Comparison of ENCODE assay signal across 26 cellular contexts in genomic region chr15:96309143-96309542, GRCh38. TPM values are rescaled to one million over a fixed set of nuclear protein-coding genes. Genes with fewer than 3 reads are reported as not detected.
DNase-seq lines count a peak whose midpoint lies in the region; ATAC-seq, FAIRE-seq and TF ChIP-seq lines count a peak whose summit lies in the region.
"Had no signal": no experiment of that assay in that cellular context is flagged by ENCODE, and none has a peak within 500 bp of the region (broad histone marks: within the 10 kb centered on the region; RNA-seq: fewer than 3 reads in every experiment).

No MANE protein-coding gene starts in this region.

- H3K36me3 ChIP-seq in keratinocyte (ENCODE audit: control insufficient read depth in 2 of 2, extremely low read depth in 1 of 2, insufficient read depth in 2 of 2, low read length in 2 of 2), result no peaks in the 10 kb centered on the region
- H3K36me3 ChIP-seq in smooth muscle cell (ENCODE audit: low read depth), result no peaks in the 10 kb centered on the region
- H3K36me3 ChIP-seq: BE2C; BLaER1 treated with 17β-estradiol and CSF1 and Interleukin-3, amounts not matched to agents 10 nM and 100 nM had no signal

- H3K79me2 ChIP-seq in keratinocyte (ENCODE audit: control insufficient read depth, insufficient read depth, low read length) (no peaks in the 10 kb centered on the region), smooth muscle cell (ENCODE audit: low read depth) (no peaks in the 10 kb centered on the region)

- H3K4me3 ChIP-seq in right cardiac atrium (ENCODE audit: low read length) (no peak overlapping the region), keratinocyte (ENCODE audit: control insufficient read depth in 2 of 3, extremely low read depth in 1 of 3, insufficient read depth in 2 of 3, low read depth in 1 of 3, low read length in 3 of 3) (no peak overlapping the region), smooth muscle cell (no peak overlapping the region)
- H3K4me3 ChIP-seq: A549; BLaER1 treated with 17β-estradiol and CSF1 and Interleukin-3, amounts not matched to agents 10 nM and 100 nM; GM23248 had no signal

- no peaks in the 10 kb centered on the region for H3K9me1 ChIP-seq in keratinocyte (ENCODE audit: control insufficient read depth, extremely low read depth, insufficient read depth, low read length)

- dilution Hi-C loops in keratinocyte (cut with MboI; ENCODE audit: extremely low pct_ligation_motif_present, low sequenced_read_pairs), result no loop called here

- ATAC-seq in right cardiac atrium (peak; percentile 58 to 92), Right ventricle myocardium superior (ENCODE audit: poor library complexity) (no peak)
- ATAC-seq: A549 had no signal

- H3K4me1 ChIP-seq in right cardiac atrium (ENCODE audit: control insufficient read depth, insufficient read depth, low read length), result peaks cover 6% of the 10 kb centered on the region
- H3K4me1 ChIP-seq in keratinocyte (ENCODE audit: control insufficient read depth, extremely low read depth, insufficient read depth, low read length), result peaks cover 19% of the 10 kb centered on the region
- H3K4me1 ChIP-seq in smooth muscle cell (ENCODE audit: low read depth), result peaks cover 9% of the 10 kb centered on the region
- H3K4me1 ChIP-seq: A549; BE2C; BLaER1 treated with 17β-estradiol and CSF1 and Interleukin-3, amounts not matched to agents 10 nM and 100 nM had no signal

- no peak for DNase-seq in right cardiac atrium
- DNase-seq in Right ventricle myocardium superior, result no peak
- no peak for DNase-seq in keratinocyte (ENCODE audit: low read depth, low spot score)
- no peak for DNase-seq in smooth muscle cell (lab: John Stamatoyannopoulos, UW; ENCODE audit: unreplicated experiment)
- no peak for DNase-seq in MV-4-11 (lab: John Stamatoyannopoulos, UW)
- DNase-seq in NCI-H2081 (lab: John Stamatoyannopoulos, UW), result no peak
- DNase-seq in activated CD4-positive, alpha-beta T cell treated with anti-CD3 and anti-CD28 coated beads, Interleukin-2, amount 50 U/mL, for 48 hours, result no peak
- DNase-seq: 8988T; ACHN; AML-193; BE2C; CD4-positive, alpha-beta T cell; CD8-positive, alpha-beta memory T cell; DMS53; DMS79 treated with DMSO at 0.1 percent for 48 hours; GF-D8; GM23248; H7; HCEC 1CT had no signal

- TF ChIP-seq CTCF in keratinocyte (optimal IDR thresholded peaks at IDR 0.05 in 1 of 3, IDR thresholded peaks at IDR 0.05 in 1 of 3, conservative IDR thresholded peaks at IDR 0.05 in 1 of 3; ENCODE audit: extremely low read depth in 1 of 3, insufficient read depth in 2 of 3, low read length in 3 of 3) (no peak), smooth muscle cell (IDR thresholded peaks at IDR 0.05; ENCODE audit: borderline replicate concordance, insufficient read depth, poor library complexity, severe bottlenecking) (no peak)

- H3K9ac ChIP-seq in keratinocyte (ENCODE audit: control insufficient read depth, extremely low read depth, insufficient read depth, low read length) (no peak overlapping the region), smooth muscle cell (ENCODE audit: low read depth) (no peak overlapping the region)
- H3K9ac ChIP-seq: BLaER1 treated with 17β-estradiol and CSF1 and Interleukin-3, amounts not matched to agents 10 nM and 100 nM; GM23248 had no signal

- FAIRE-seq in keratinocyte (lab: Jason Lieb, UNC), result peak; percentile 44
- FAIRE-seq: D721Med, GM12891, GM18507, H1 had no signal

- intact Hi-C loops in right cardiac atrium (cut with DNase I), result no loop called here
- intact Hi-C loops in Right ventricle myocardium superior (cut with DNase I), result loop anchor here (10.0 kb wide), 1 partner anchor 144 kb away; no protein-coding TSS in a partner anchor

- H2AFZ ChIP-seq in keratinocyte (ENCODE audit: control insufficient read depth, low read length), result no peak overlapping the region
- H2AFZ ChIP-seq in smooth muscle cell (ENCODE audit: low read depth), result no peak overlapping the region
- H2AFZ ChIP-seq: GM23248 had no signal

- H3K4me2 ChIP-seq in keratinocyte (ENCODE audit: control insufficient read depth, extremely low read depth, insufficient read depth, low read depth, low read length), result no peak overlapping the region
- H3K4me2 ChIP-seq in smooth muscle cell, result peak overlapping the region; percentile 59
- H3K4me2 ChIP-seq: A549; BLaER1 treated with 17β-estradiol and CSF1 and Interleukin-3, amounts not matched to agents 10 nM and 100 nM had no signal

- H3K27me3 ChIP-seq in right cardiac atrium (ENCODE audit: control insufficient read depth, insufficient read depth) (no peaks in the 10 kb centered on the region), keratinocyte (ENCODE audit: control insufficient read depth, extremely low read depth, insufficient read depth, low read length) (no peaks in the 10 kb centered on the region), smooth muscle cell (ENCODE audit: low read depth) (peaks cover 18% of the 10 kb centered on the region)

- no peak overlapping the region for H3K27ac ChIP-seq in right cardiac atrium (ENCODE audit: low read length)
- no peak overlapping the region for H3K27ac ChIP-seq in keratinocyte (ENCODE audit: control insufficient read depth, insufficient read depth, low read length)
- H3K27ac ChIP-seq in smooth muscle cell (ENCODE audit: low read depth), result peak overlapping the region; percentile 28
- H3K27ac ChIP-seq: A549; BLaER1 treated with 17β-estradiol and CSF1 and Interleukin-3, amounts not matched to agents 10 nM and 100 nM; GM23248 had no signal

- H4K20me1 ChIP-seq in keratinocyte (ENCODE audit: control insufficient read depth, extremely low read depth, insufficient read depth, low read length) (no peaks in the 10 kb centered on the region), smooth muscle cell (ENCODE audit: low read depth) (no peaks in the 10 kb centered on the region)
- H4K20me1 ChIP-seq: BLaER1 treated with 17β-estradiol and CSF1 and Interleukin-3, amounts not matched to agents 10 nM and 100 nM had no signal

- no peaks in the 10 kb centered on the region for H3F3A ChIP-seq in smooth muscle cell (ENCODE audit: low read depth)

- WGBS in right cardiac atrium, result 36% methylated on average over 4 of the region's 4 CpGs
- 23% methylated on average over 4 of the region's 4 CpGs for WGBS in smooth muscle cell (ENCODE audit: low lambda C conversion rate)

- H3K9me3 ChIP-seq in right cardiac atrium (ENCODE audit: control insufficient read depth, low read length) (no peaks in the 10 kb centered on the region), keratinocyte (ENCODE audit: control insufficient read depth, low read depth, low read length) (no peaks in the 10 kb centered on the region), smooth muscle cell (replicated peaks; ENCODE audit: low read depth) (no peaks in the 10 kb centered on the region)
- H3K9me3 ChIP-seq: A549; BE2C; BLaER1 treated with 17β-estradiol and CSF1 and Interleukin-3, amounts not matched to agents 10 nM and 100 nM had no signal

RNA-seq across cellular contexts. Expression of gene NR2F2, which starts 21.4 kb away (rescaled TPM):
- total RNA-seq in right cardiac atrium (10 to 100 TPM; 44.3 to 68.6 (median 54.8) TPM), Right ventricle myocardium superior (11.0 TPM), smooth muscle cell (4.5 and 9.8 TPM in 2 replicates)
- polyA plus RNA-seq in right cardiac atrium (43.0 TPM), keratinocyte (19.5 to 27.2 TPM (median 20.1 TPM) in 3 replicates), smooth muscle cell (4.7 and 11.3 TPM in 2 replicates)
- polyA plus RNA-seq in keratinocyte (2011; ENCODE audit: low read depth), result 9.7 TPM
- 26.1 and 26.9 TPM in 2 replicates for polyA plus RNA-seq in keratinocyte (2011; cell fraction: cytosol; rRNA removed)
- 40.5 and 46.0 TPM in 2 replicates for polyA plus RNA-seq in keratinocyte (2011; cell fraction: nucleus; rRNA removed)
- 17.2 and 43.5 TPM in 2 replicates for polyA plus RNA-seq in keratinocyte (2012; ENCODE audit: low replicate concordance)
- polyA minus RNA-seq in keratinocyte, result 12.0 to 19.7 TPM (median 19.2 TPM) in 3 replicates
- polyA minus RNA-seq in keratinocyte (2011; cell fraction: cytosol; rRNA and poly(A)+ RNA removed), result 38.4 TPM
- 24.0 and 24.7 TPM in 2 replicates for polyA minus RNA-seq in keratinocyte (2011; cell fraction: nucleus; rRNA and poly(A)+ RNA removed)
- total RNA-seq: CD4-positive, alpha-beta T cell; CD8-positive, alpha-beta memory T cell; H1 had no signal
- polyA plus RNA-seq: CD14-positive monocyte; CD8-positive, alpha-beta memory T cell had no signal
